ENCODE assay signal across 21 cellular contexts in genomic region chr1:47591801-47592200, GRCh38.
"Had no signal": no experiment of that assay in that cellular context is flagged by ENCODE, and none has a peak within 500 bp of the region (broad histone marks: within the 10 kb centered on the region; RNA-seq: fewer than 3 reads in every experiment).

No MANE protein-coding gene starts in this region.

- H2AFZ ChIP-seq: neural progenitor cell had no signal

- ATAC-seq: effector memory CD8-positive, alpha-beta T cell; gastroesophageal sphincter; left lobe of liver; natural killer cell treated with Interleukin-12 subunit alpha and Interleukin-12 subunit beta and Interleukin-15 and Interleukin-18, amount 100 ng/mL, for 72 hours; pancreas; right cardiac atrium; stimulated activated effector memory CD8-positive, alpha-beta T cell treated with anti-CD3 and anti-CD28 coated beads, Interleukin-12 subunit alpha, Interleukin-12 subunit beta, amount 100 ng/mL, for 72 hours; stimulated activated naive CD8-positive, alpha-beta T cell treated with anti-CD3 and anti-CD28 coated beads, Interleukin-15, amount 100 ng/mL, for 72 hours; upper lobe of right lung had no signal

- H3K9me3 ChIP-seq: esophagus muscularis mucosa, gastroesophageal sphincter, pancreas, testis, tibial nerve, upper lobe of right lung had no signal

- H3K4me2 ChIP-seq: neural progenitor cell had no signal

- H3K36me3 ChIP-seq: esophagus muscularis mucosa, gastroesophageal sphincter, neural progenitor cell, pancreas, tibial nerve, upper lobe of right lung had no signal

- H3K4me3 ChIP-seq: dorsolateral prefrontal cortex, esophagus muscularis mucosa, gastroesophageal sphincter, neural progenitor cell, pancreas, testis, tibial nerve, upper lobe of right lung had no signal

- H3K9ac ChIP-seq: neural progenitor cell had no signal

- DNase-seq: cortex of kidney; dorsolateral prefrontal cortex; effector memory CD8-positive, alpha-beta T cell; glutamatergic neuron; midbrain; occipital lobe; right cardiac atrium; stimulated activated CD4-positive, alpha-beta T cell treated with anti-CD3 and anti-CD28 coated beads, Interleukin-4, amount 100 ng/mL, for 1 hour; stimulated activated CD8-positive, alpha-beta memory T cell treated with anti-CD3 and anti-CD28 coated beads, Interleukin-4, amount 100 ng/mL, for 48 hours; stimulated activated naive CD8-positive, alpha-beta T cell treated with anti-CD3 and anti-CD28 coated beads, Interleukin-15, amount 100 ng/mL, for 72 hours; testis; upper lobe of right lung had no signal

- H3K27me3 ChIP-seq: testis had no signal

- FAIRE-seq: pancreas had no signal

- H3K4me1 ChIP-seq: pancreas, upper lobe of right lung had no signal

- H3K27ac ChIP-seq: dorsolateral prefrontal cortex, epithelial cell of prostate, esophagus muscularis mucosa, gastroesophageal sphincter, neural progenitor cell, pancreas, testis, tibial nerve, upper lobe of right lung had no signal
